Comparison of ENCODE assay signal across 9 cellular contexts in the genomic region with DNA sequence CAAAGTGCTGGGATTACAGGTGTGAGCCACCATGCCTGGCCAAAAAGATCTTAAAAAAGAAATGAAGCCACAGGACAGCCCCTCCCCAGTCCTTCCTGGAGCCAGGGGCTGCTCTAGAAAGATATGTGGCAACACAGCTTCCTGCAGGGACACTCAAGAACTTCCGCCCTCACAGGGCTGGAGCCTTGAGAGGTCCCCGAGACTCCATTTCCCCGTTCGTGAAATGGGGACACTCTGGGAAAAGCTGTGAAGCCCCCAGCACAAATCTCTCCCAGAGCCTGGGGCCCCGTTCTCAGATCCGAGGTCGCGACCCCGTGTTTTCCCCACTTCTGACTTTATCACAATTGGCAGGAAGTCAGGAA.
DNase-seq lines count a peak whose midpoint lies in the region; TF ChIP-seq lines count a peak whose summit lies in the region.
"Had no signal": no experiment of that assay in that cellular context is flagged by ENCODE, and none has a peak within 500 bp of the region (broad histone marks: within the 10 kb centered on the region; RNA-seq: fewer than 3 reads in every experiment).

No MANE protein-coding gene starts in this region.

- H3K36me3 Mint-ChIP-seq in nephron (ENCODE audit: low read depth) = no peaks in the 10 kb centered on the region

- peak overlapping the region in 2 of 3 experiments; percentile 46 to 70 for H3K4me3 Mint-ChIP-seq in nephron
- H3K4me3 Mint-ChIP-seq: central memory CD8-positive, alpha-beta T cell had no signal

- H3K27me3 Mint-ChIP-seq in nephron (ENCODE audit: low read depth) = peaks cover 4% of the 10 kb centered on the region
- H3K27me3 Mint-ChIP-seq: central memory CD8-positive, alpha-beta T cell had no signal

- H3K27ac Mint-ChIP-seq in nephron = peak overlapping the region; percentile 95 to 97 (median 96)

- H3K27ac ChIP-seq in coronary artery = peak overlapping the region; percentile 99 to 100

- H3K4me3 ChIP-seq in coronary artery = peak overlapping the region; percentile 60

- H3K4me1 Mint-ChIP-seq in nephron = peaks cover 16% of the 10 kb centered on the region

- no peaks in the 10 kb centered on the region for H3K9me3 Mint-ChIP-seq in nephron
- H3K9me3 Mint-ChIP-seq: central memory CD8-positive, alpha-beta T cell had no signal

- TF ChIP-seq CTCF in coronary artery (IDR thresholded peaks at IDR 0.05) (no peak), nephron (IDR thresholded peaks at IDR 0.05; ENCODE audit: unreplicated experiment in 3 of 3) (no peak)

- DNase-seq in AML-193 (lab: John Stamatoyannopoulos, UW) (peak; percentile 36 to 49), NOMO-1 treated with DMSO at 0.1 percent for 48 hours (lab: John Stamatoyannopoulos, UW; ENCODE audit: unreplicated experiment) (peak; percentile 58), coronary artery (ENCODE audit: low spot score) (no peak), NCI-H2081 treated with DMSO at 0.1 percent for 48 hours (lab: John Stamatoyannopoulos, UW) (no peak), NCI-H2227 treated with DMSO at 0.1 percent for 48 hours (lab: John Stamatoyannopoulos, UW) (no peak), SW480 (ENCODE audit: low spot score) (no peak), NCI-H1417 (lab: John Stamatoyannopoulos, UW) (no peak)

Comparison
In these comparisons a context has a peak if more than half of its experiments do, and no peak if none do; other contexts are left out.
1. DNase-seq: peak in AML-193 (2 of 2) and NOMO-1 treated with DMSO at 0.1 percent for 48 hours (single experiment); none in coronary artery (single experiment), NCI-H2081 treated with DMSO at 0.1 percent for 48 hours (single experiment), NCI-H2227 treated with DMSO at 0.1 percent for 48 hours (single experiment), SW480 (single experiment) and NCI-H1417 (0 of 3).